1 cellular context compared by ENCODE assay signal in the genomic region with DNA sequence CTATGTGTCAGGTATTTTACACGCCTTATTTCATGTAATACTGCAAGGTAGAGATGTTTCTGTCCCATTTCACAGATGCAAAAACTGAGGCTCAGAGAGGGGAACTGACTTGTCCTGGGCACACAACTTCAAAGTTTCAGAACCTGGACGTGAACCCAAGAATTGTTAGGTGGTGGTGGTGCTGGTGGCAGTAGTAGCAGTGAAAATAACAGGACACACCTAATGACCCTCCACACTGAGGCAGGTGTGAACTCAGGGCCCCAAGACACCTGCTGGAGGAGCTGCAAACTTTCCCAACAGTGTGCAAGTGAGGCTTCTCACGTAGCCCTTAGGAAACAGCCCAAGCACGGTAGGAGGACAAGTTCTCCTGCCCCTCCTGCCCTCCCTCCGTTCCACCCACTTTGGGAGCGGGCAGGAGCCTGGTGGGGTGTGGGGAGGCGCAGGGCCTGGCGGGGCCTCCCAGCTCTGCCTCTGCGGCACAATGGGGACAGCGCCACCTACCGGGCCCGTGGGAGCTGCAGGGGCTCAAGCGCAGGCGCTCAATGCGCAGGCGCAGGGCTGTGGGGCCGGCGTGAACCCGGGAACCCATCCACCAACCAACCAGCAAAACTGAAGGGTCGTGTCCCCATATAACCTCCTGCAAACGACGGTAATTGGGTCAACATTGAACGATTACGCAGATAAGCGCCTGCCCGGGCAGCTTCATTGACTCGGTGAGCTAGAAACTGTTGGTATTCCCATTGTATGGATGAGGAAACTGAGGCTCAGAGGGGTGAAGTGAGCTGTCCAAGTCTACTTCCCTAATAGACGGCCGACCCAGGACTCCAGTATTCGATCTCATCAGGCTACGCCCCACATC.
TF ChIP-seq lines count a peak whose summit lies in the region.

No MANE protein-coding gene starts in this region.

TF ChIP-seq in K562, 482 proteins besides CTCF, POLR2A, EP300 and RAD21 (continues in another document):
- TF ChIP-seq SRSF3 (IDR thresholded peaks at IDR 0.05; ENCODE audit: insufficient read depth, low read length) (no peak), ASH1L (IDR thresholded peaks at IDR 0.05; ENCODE audit: borderline replicate concordance, low read depth, partially characterized antibody) (no peak), TEAD1 (CRISPR knock-in tag; IDR thresholded peaks at IDR 0.05) (no peak), ZNF668 (CRISPR knock-in tag; IDR thresholded peaks at IDR 0.05) (no peak), ZNF77 (CRISPR knock-in tag; IDR thresholded peaks at IDR 0.05) (no peak), CBX3 (IDR thresholded peaks at IDR 0.05; ENCODE audit: borderline replicate concordance in 1 of 2, low read length in 2 of 2) (peak in 1 of 2 experiments; percentile 85; a peak in 2 of 3 replicates), ZNF561 (CRISPR knock-in tag; conservative IDR thresholded peaks at IDR 0.05) (no peak), RBM14 (IDR thresholded peaks at IDR 0.05; ENCODE audit: borderline replicate concordance, insufficient read depth, low read depth, low read length) (no peak), DPF2 (IDR thresholded peaks at IDR 0.05) (no peak), EZH2 (IDR thresholded peaks at IDR 0.05; ENCODE audit: borderline replicate concordance, low read depth, low read length) (no peak), EHMT2 (IDR thresholded peaks at IDR 0.05) (no peak), ZNF282 (CRISPR knock-in tag; IDR thresholded peaks at IDR 0.05) (no peak), POLR2AphosphoS5 (IDR thresholded peaks at IDR 0.05; ENCODE audit: control insufficient read depth, insufficient read depth, low read depth, low read length) (no peak), NR4A1 (CRISPR knock-in tag; IDR thresholded peaks at IDR 0.05) (no peak), NR4A1 (tag; IDR thresholded peaks at IDR 0.05) (no peak), MXI1 (IDR thresholded peaks at IDR 0.05; ENCODE audit: low read depth, low read length) (no peak), HNRNPLL (IDR thresholded peaks at IDR 0.05; ENCODE audit: low read depth, low read length, poor library complexity, severe bottlenecking) (no peak), GATAD2B (IDR thresholded peaks at IDR 0.05; ENCODE audit: borderline replicate concordance) (no peak), KAT8 (IDR thresholded peaks at IDR 0.05; ENCODE audit: low read depth) (no peak), ZNF23 (CRISPR knock-in tag; IDR thresholded peaks at IDR 0.05) (no peak), ZNF644 (tag; IDR thresholded peaks at IDR 0.05; ENCODE audit: low read depth) (no peak), FOXA3 (CRISPR knock-in tag; conservative IDR thresholded peaks at IDR 0.05 in 1 of 2, IDR thresholded peaks at IDR 0.05 in 1 of 2) (no peak), GABPA (tag; conservative IDR thresholded peaks at IDR 0.05; ENCODE audit: low read depth) (no peak), ZBTB7A (IDR thresholded peaks at IDR 0.05; ENCODE audit: borderline replicate concordance, control insufficient read depth, low read depth, low read length) (peak; percentile 56; the same call in 1 of the 2 replicates)
- TF ChIP-seq, protein P1, sequence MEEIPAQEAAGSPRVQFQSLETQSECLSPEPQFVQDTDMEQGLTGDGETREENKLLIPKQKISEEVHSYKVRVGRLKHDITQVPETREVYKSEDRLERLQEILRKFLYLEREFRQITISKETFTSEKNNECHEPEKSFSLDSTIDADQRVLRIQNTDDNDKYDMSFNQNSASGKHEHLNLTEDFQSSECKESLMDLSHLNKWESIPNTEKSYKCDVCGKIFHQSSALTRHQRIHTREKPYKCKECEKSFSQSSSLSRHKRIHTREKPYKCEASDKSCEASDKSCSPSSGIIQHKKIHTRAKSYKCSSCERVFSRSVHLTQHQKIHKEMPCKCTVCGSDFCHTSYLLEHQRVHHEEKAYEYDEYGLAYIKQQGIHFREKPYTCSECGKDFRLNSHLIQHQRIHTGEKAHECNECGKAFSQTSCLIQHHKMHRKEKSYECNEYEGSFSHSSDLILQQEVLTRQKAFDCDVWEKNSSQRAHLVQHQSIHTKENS (CRISPR knock-in tag; IDR thresholded peaks at IDR 0.05) = no peak
- TF ChIP-seq, protein P2, sequence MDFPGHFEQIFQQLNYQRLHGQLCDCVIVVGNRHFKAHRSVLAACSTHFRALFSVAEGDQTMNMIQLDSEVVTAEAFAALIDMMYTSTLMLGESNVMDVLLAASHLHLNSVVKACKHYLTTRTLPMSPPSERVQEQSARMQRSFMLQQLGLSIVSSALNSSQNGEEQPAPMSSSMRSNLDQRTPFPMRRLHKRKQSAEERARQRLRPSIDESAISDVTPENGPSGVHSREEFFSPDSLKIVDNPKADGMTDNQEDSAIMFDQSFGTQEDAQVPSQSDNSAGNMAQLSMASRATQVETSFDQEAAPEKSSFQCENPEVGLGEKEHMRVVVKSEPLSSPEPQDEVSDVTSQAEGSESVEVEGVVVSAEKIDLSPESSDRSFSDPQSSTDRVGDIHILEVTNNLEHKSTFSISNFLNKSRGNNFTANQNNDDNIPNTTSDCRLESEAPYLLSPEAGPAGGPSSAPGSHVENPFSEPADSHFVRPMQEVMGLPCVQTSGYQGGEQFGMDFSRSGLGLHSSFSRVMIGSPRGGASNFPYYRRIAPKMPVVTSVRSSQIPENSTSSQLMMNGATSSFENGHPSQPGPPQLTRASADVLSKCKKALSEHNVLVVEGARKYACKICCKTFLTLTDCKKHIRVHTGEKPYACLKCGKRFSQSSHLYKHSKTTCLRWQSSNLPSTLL (IDR thresholded peaks at IDR 0.05) = no peak
- TF ChIP-seq, protein P3, sequence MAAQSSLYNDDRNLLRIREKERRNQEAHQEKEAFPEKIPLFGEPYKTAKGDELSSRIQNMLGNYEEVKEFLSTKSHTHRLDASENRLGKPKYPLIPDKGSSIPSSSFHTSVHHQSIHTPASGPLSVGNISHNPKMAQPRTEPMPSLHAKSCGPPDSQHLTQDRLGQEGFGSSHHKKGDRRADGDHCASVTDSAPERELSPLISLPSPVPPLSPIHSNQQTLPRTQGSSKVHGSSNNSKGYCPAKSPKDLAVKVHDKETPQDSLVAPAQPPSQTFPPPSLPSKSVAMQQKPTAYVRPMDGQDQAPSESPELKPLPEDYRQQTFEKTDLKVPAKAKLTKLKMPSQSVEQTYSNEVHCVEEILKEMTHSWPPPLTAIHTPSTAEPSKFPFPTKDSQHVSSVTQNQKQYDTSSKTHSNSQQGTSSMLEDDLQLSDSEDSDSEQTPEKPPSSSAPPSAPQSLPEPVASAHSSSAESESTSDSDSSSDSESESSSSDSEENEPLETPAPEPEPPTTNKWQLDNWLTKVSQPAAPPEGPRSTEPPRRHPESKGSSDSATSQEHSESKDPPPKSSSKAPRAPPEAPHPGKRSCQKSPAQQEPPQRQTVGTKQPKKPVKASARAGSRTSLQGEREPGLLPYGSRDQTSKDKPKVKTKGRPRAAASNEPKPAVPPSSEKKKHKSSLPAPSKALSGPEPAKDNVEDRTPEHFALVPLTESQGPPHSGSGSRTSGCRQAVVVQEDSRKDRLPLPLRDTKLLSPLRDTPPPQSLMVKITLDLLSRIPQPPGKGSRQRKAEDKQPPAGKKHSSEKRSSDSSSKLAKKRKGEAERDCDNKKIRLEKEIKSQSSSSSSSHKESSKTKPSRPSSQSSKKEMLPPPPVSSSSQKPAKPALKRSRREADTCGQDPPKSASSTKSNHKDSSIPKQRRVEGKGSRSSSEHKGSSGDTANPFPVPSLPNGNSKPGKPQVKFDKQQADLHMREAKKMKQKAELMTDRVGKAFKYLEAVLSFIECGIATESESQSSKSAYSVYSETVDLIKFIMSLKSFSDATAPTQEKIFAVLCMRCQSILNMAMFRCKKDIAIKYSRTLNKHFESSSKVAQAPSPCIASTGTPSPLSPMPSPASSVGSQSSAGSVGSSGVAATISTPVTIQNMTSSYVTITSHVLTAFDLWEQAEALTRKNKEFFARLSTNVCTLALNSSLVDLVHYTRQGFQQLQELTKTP (IDR thresholded peaks at IDR 0.05; ENCODE audit: low read depth in 1 of 2, partially characterized antibody in 2 of 2) = no peak
- TF ChIP-seq, protein P4, sequence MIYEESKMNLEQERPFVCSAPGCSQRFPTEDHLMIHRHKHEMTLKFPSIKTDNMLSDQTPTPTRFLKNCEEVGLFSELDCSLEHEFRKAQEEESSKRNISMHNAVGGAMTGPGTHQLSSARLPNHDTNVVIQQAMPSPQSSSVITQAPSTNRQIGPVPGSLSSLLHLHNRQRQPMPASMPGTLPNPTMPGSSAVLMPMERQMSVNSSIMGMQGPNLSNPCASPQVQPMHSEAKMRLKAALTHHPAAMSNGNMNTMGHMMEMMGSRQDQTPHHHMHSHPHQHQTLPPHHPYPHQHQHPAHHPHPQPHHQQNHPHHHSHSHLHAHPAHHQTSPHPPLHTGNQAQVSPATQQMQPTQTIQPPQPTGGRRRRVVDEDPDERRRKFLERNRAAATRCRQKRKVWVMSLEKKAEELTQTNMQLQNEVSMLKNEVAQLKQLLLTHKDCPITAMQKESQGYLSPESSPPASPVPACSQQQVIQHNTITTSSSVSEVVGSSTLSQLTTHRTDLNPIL (CRISPR knock-in tag; IDR thresholded peaks at IDR 0.05) = no peak
- TF ChIP-seq, protein P5, sequence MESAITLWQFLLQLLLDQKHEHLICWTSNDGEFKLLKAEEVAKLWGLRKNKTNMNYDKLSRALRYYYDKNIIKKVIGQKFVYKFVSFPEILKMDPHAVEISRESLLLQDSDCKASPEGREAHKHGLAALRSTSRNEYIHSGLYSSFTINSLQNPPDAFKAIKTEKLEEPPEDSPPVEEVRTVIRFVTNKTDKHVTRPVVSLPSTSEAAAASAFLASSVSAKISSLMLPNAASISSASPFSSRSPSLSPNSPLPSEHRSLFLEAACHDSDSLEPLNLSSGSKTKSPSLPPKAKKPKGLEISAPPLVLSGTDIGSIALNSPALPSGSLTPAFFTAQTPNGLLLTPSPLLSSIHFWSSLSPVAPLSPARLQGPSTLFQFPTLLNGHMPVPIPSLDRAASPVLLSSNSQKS (CRISPR knock-in tag; IDR thresholded peaks at IDR 0.05) = no peak
- TF ChIP-seq, protein P6, sequence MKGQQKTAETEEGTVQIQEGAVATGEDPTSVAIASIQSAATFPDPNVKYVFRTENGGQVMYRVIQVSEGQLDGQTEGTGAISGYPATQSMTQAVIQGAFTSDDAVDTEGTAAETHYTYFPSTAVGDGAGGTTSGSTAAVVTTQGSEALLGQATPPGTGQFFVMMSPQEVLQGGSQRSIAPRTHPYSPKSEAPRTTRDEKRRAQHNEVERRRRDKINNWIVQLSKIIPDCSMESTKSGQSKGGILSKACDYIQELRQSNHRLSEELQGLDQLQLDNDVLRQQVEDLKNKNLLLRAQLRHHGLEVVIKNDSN (CRISPR knock-in tag; IDR thresholded peaks at IDR 0.05) = no peak
- TF ChIP-seq, protein P7, sequence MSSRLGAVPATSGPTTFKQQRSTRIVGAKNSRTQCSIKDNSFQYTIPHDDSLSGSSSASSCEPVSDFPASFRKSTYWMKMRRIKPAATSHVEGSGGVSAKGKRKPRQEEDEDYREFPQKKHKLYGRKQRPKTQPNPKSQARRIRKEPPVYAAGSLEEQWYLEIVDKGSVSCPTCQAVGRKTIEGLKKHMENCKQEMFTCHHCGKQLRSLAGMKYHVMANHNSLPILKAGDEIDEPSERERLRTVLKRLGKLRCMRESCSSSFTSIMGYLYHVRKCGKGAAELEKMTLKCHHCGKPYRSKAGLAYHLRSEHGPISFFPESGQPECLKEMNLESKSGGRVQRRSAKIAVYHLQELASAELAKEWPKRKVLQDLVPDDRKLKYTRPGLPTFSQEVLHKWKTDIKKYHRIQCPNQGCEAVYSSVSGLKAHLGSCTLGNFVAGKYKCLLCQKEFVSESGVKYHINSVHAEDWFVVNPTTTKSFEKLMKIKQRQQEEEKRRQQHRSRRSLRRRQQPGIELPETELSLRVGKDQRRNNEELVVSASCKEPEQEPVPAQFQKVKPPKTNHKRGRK (tag; IDR thresholded peaks at IDR 0.05) = no peak
- TF ChIP-seq, protein P8, sequence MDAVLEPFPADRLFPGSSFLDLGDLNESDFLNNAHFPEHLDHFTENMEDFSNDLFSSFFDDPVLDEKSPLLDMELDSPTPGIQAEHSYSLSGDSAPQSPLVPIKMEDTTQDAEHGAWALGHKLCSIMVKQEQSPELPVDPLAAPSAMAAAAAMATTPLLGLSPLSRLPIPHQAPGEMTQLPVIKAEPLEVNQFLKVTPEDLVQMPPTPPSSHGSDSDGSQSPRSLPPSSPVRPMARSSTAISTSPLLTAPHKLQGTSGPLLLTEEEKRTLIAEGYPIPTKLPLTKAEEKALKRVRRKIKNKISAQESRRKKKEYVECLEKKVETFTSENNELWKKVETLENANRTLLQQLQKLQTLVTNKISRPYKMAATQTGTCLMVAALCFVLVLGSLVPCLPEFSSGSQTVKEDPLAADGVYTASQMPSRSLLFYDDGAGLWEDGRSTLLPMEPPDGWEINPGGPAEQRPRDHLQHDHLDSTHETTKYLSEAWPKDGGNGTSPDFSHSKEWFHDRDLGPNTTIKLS (IDR thresholded peaks at IDR 0.05; ENCODE audit: borderline replicate concordance, low read depth) = no peak
- TF ChIP-seq, protein P9, sequence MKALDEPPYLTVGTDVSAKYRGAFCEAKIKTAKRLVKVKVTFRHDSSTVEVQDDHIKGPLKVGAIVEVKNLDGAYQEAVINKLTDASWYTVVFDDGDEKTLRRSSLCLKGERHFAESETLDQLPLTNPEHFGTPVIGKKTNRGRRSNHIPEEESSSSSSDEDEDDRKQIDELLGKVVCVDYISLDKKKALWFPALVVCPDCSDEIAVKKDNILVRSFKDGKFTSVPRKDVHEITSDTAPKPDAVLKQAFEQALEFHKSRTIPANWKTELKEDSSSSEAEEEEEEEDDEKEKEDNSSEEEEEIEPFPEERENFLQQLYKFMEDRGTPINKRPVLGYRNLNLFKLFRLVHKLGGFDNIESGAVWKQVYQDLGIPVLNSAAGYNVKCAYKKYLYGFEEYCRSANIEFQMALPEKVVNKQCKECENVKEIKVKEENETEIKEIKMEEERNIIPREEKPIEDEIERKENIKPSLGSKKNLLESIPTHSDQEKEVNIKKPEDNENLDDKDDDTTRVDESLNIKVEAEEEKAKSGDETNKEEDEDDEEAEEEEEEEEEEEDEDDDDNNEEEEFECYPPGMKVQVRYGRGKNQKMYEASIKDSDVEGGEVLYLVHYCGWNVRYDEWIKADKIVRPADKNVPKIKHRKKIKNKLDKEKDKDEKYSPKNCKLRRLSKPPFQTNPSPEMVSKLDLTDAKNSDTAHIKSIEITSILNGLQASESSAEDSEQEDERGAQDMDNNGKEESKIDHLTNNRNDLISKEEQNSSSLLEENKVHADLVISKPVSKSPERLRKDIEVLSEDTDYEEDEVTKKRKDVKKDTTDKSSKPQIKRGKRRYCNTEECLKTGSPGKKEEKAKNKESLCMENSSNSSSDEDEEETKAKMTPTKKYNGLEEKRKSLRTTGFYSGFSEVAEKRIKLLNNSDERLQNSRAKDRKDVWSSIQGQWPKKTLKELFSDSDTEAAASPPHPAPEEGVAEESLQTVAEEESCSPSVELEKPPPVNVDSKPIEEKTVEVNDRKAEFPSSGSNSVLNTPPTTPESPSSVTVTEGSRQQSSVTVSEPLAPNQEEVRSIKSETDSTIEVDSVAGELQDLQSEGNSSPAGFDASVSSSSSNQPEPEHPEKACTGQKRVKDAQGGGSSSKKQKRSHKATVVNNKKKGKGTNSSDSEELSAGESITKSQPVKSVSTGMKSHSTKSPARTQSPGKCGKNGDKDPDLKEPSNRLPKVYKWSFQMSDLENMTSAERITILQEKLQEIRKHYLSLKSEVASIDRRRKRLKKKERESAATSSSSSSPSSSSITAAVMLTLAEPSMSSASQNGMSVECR (CRISPR knock-in tag; IDR thresholded peaks at IDR 0.05) = 0 out of 2 replicates have a peak, but pooled peaks have one; percentile 34
- TF ChIP-seq, protein P10, sequence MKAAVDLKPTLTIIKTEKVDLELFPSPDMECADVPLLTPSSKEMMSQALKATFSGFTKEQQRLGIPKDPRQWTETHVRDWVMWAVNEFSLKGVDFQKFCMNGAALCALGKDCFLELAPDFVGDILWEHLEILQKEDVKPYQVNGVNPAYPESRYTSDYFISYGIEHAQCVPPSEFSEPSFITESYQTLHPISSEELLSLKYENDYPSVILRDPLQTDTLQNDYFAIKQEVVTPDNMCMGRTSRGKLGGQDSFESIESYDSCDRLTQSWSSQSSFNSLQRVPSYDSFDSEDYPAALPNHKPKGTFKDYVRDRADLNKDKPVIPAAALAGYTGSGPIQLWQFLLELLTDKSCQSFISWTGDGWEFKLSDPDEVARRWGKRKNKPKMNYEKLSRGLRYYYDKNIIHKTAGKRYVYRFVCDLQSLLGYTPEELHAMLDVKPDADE (conservative IDR thresholded peaks at IDR 0.05; ENCODE audit: control insufficient read depth, low read depth, low read length) = no peak
